ENCODE assay signal across 16 cellular contexts in genomic region chr1:149883598-149884247, GRCh38. TPM values are rescaled to one million over a fixed set of nuclear protein-coding genes. Genes with fewer than 3 reads are reported as not detected.
A peak's percentile ranks its signal among the peaks of the same experiment; 100 is the strongest.
DNase-seq lines count a peak whose midpoint lies in the region; ATAC-seq, FAIRE-seq and TF ChIP-seq lines count a peak whose summit lies in the region.
"Had no signal": no experiment of that assay in that cellular context is flagged by ENCODE, and none has a peak within 500 bp of the region (broad histone marks: within the 10 kb centered on the region; RNA-seq: fewer than 3 reads in every experiment).

No MANE protein-coding gene starts in this region.

- TF ChIP-seq CTCF in SK-N-SH (IDR thresholded peaks at IDR 0.05): no peak
- TF ChIP-seq CTCF in GM12865 (IDR thresholded peaks at IDR 0.05; ENCODE audit: insufficient read depth, low read depth, low read length, missing control alignments): no peak
- no peak for TF ChIP-seq CTCF in neural cell (IDR thresholded peaks at IDR 0.05; ENCODE audit: poor library complexity, severe bottlenecking)

- peak overlapping the region; percentile 73 to 88; a peak in 2 of 4 replicates for H3K4me3 ChIP-seq in SK-N-SH (ENCODE audit: low read depth in 2 of 2, low read length in 1 of 2)
- H3K4me3 ChIP-seq in GM12865 (ENCODE audit: low read depth, low read length): peak overlapping the region; percentile 65
- no peak overlapping the region for H3K4me3 ChIP-seq in SK-N-MC
- peak overlapping the region; percentile 82 for H3K4me3 ChIP-seq in neural cell (ENCODE audit: low read length)
- no peak overlapping the region for H3K4me3 ChIP-seq in small intestine (ENCODE audit: low read depth in 1 of 2, low read length in 2 of 2)

- H3K27me3 ChIP-seq in SK-N-SH (ENCODE audit: insufficient read depth) (no peaks in the 10 kb centered on the region), neural cell (ENCODE audit: insufficient read depth, low read depth, low read length) (no peaks in the 10 kb centered on the region), small intestine (ENCODE audit: control insufficient read depth in 2 of 2, insufficient read depth in 2 of 2, low read length in 2 of 2) (no peaks in the 10 kb centered on the region)

- POLR2A ChIA-PET in SK-N-SH (lab: Yijun Ruan, JAX): no interaction called here

- H3K9me3 ChIP-seq in SK-N-SH: no peaks in the 10 kb centered on the region
- no peaks in the 10 kb centered on the region for H3K9me3 ChIP-seq in SK-N-MC (ENCODE audit: low read depth, low read length)
- H3K9me3 ChIP-seq in neural cell (ENCODE audit: low read length): no peaks in the 10 kb centered on the region
- H3K9me3 ChIP-seq in small intestine (ENCODE audit: control insufficient read depth, low read depth): no peaks in the 10 kb centered on the region

- no peaks in the 10 kb centered on the region for H3K9me2 ChIP-seq in SK-N-SH
- no peaks in the 10 kb centered on the region for H3K9me2 ChIP-seq in neural cell (ENCODE audit: insufficient read depth, low read length)

- peak overlapping the region; percentile 97 to 98; a peak in 3 of 4 replicates for H3K27ac ChIP-seq in SK-N-SH (ENCODE audit: low read depth in 2 of 2, low read length in 1 of 2)
- H3K27ac ChIP-seq in SK-N-MC: peak overlapping the region; percentile 95; the same call in 1 of the 2 replicates
- peak overlapping the region; percentile 97 for H3K27ac ChIP-seq in neural cell (ENCODE audit: low read length)
- no peak overlapping the region for H3K27ac ChIP-seq in small intestine (ENCODE audit: low read depth in 1 of 2, low read length in 1 of 2)
- no peak overlapping the region for H3K27ac ChIP-seq in caudate nucleus (ENCODE audit: low read depth, low read length)

- no peak for TF ChIP-seq EP300 in SK-N-SH (IDR thresholded peaks at IDR 0.05; ENCODE audit: borderline replicate concordance in 1 of 2, low read depth in 1 of 2, low read length in 1 of 2)
- TF ChIP-seq EP300 in neural cell (conservative IDR thresholded peaks at IDR 0.05; ENCODE audit: poor library complexity, severe bottlenecking): no peak

- CTCF ChIA-PET in SK-N-SH (lab: Yijun Ruan, JAX): interaction anchor here (0.7 kb wide), 1 partner anchor 124 kb away, joined by 3 read pairs; no protein-coding TSS in a partner anchor

- H3K4me1 ChIP-seq in SK-N-SH (ENCODE audit: control insufficient read depth in 1 of 2, insufficient read depth in 2 of 2, low read depth in 1 of 2, low read length in 1 of 2) (peaks cover 8 to 19% of the 10 kb centered on the region in 2 experiments; a peak in 3 of 4 replicates), small intestine (ENCODE audit: control insufficient read depth in 2 of 2, insufficient read depth in 1 of 2, low read depth in 1 of 2, low read length in 1 of 2) (peaks cover 0 to 5% of the 10 kb centered on the region in 2 donors)

- FAIRE-seq in small intestine (lab: Jason Lieb, UNC): no peak
- FAIRE-seq: D721Med, endothelial cell of umbilical vein had no signal

- H3K9ac ChIP-seq in SK-N-SH (peak overlapping the region; percentile 95; the same call in 1 of the 2 replicates), SK-N-MC (ENCODE audit: insufficient read length) (peak overlapping the region; percentile 97), neural cell (ENCODE audit: low read length) (peak overlapping the region; percentile 88)

- ATAC-seq in SK-N-SH treated with all-trans-retinoic acid at 6 μM for 48 hours: no peak
- no peak for ATAC-seq in GM19351 (IDR thresholded peaks at IDR 0.05; ENCODE audit: unreplicated experiment)
- ATAC-seq: left colon, natural killer cell had no signal

- peaks cover 20% of the 10 kb centered on the region; the same call in 1 of the 2 replicates for H4K20me1 ChIP-seq in SK-N-SH (ENCODE audit: insufficient read depth)
- no peaks in the 10 kb centered on the region for H4K20me1 ChIP-seq in neural cell (ENCODE audit: insufficient read depth)

- DNase-seq in SK-N-SH (no peak), GM12865 (ENCODE audit: low read depth) (no peak), SK-N-MC (ENCODE audit: low read depth, low spot score) (no peak), small intestine (no peak), caudate nucleus (lab: John Stamatoyannopoulos, UW) (no peak)
- DNase-seq: activated effector memory CD4-positive, alpha-beta T cell treated with anti-CD3 and anti-CD28 coated beads, Interleukin-2, amount 50 U/mL, for 16 hours; glutamatergic neuron; left colon; natural killer cell; substantia nigra had no signal

- 80% methylated on average over 3 of the region's 3 CpGs for WGBS in SK-N-SH (ENCODE audit: low lambda C conversion rate)
- WGBS in small intestine, 3 donors: 75 to 86% (median 78%) methylated on average over 3 of the region's 3 CpGs

- H2AFZ ChIP-seq in SK-N-SH (ENCODE audit: low read depth) (no peak overlapping the region), neural cell (ENCODE audit: low read depth, low read length) (no peak overlapping the region)

- H3K4me2 ChIP-seq in SK-N-SH (peak overlapping the region; percentile 72), neural cell (ENCODE audit: low read length) (peak overlapping the region; percentile 99)

- H3K36me3 ChIP-seq in SK-N-SH (replicated peaks in 1 of 2; ENCODE audit: control insufficient read depth in 1 of 2, insufficient read depth in 2 of 2, low read length in 1 of 2) (no peaks in the 10 kb centered on the region), SK-N-MC (ENCODE audit: insufficient read depth, low read length) (no peaks in the 10 kb centered on the region), neural cell (ENCODE audit: insufficient read depth, low read length) (no peaks in the 10 kb centered on the region), small intestine (ENCODE audit: control insufficient read depth in 2 of 2, insufficient read depth in 2 of 2, low read length in 2 of 2) (no peaks in the 10 kb centered on the region)

- H3K79me2 ChIP-seq in SK-N-SH (ENCODE audit: insufficient read depth) (peaks cover 30% of the 10 kb centered on the region), neural cell (replicated peaks; ENCODE audit: insufficient read depth, low read length) (peaks cover 50% of the 10 kb centered on the region)

- TF ChIP-seq RAD21 in SK-N-SH (IDR thresholded peaks at IDR 0.05; ENCODE audit: low read length) (no peak), neural cell (conservative IDR thresholded peaks at IDR 0.05) (no peak)

- H3F3A ChIP-seq in SK-N-SH (replicated peaks; ENCODE audit: insufficient read depth) (peaks cover 39% of the 10 kb centered on the region), neural cell (ENCODE audit: insufficient read depth, low read length, poor library complexity, severe bottlenecking) (peaks cover 7% of the 10 kb centered on the region)

TF ChIP-seq in SK-N-SH treated with all-trans-retinoic acid at 6 μM for 48 hours, 23 proteins besides CTCF, POLR2A, EP300 and RAD21 (continues in another document):
- TF ChIP-seq ISL1 (CRISPR knock-in tag; IDR thresholded peaks at IDR 0.05) (no peak), OSR1 (CRISPR knock-in tag; IDR thresholded peaks at IDR 0.05) (no peak), CREB5 (CRISPR knock-in tag; IDR thresholded peaks at IDR 0.05; ENCODE audit: low read depth) (no peak)

TF ChIP-seq in neural cell, 6 proteins besides CTCF, POLR2A, EP300 and RAD21 (continues in another document):
- TF ChIP-seq MXI1 (conservative IDR thresholded peaks at IDR 0.05; ENCODE audit: poor library complexity, severe bottlenecking) (no peak), TAF1 (IDR thresholded peaks at IDR 0.05; ENCODE audit: low read depth) (no peak), EZH2 (IDR thresholded peaks at IDR 0.05; ENCODE audit: borderline replicate concordance, insufficient read depth, low read length, poor library complexity, severe bottlenecking) (no peak), POLR2AphosphoS5 (IDR thresholded peaks at IDR 0.05) (no peak), SMC3 (conservative IDR thresholded peaks at IDR 0.05; ENCODE audit: poor library complexity) (no peak)

RNA-seq across cellular contexts. Expression of gene BOLA1, which starts 15.6 kb away (rescaled TPM):
- polyA plus RNA-seq in SK-N-SH (2012; rRNA removed): 19.9 and 24.6 TPM in 2 replicates
- polyA plus RNA-seq in SK-N-SH (2012; cell fraction: cytosol; rRNA removed): 15.0 and 19.3 TPM in 2 replicates
- polyA plus RNA-seq in SK-N-SH (2012; cell fraction: nucleus; rRNA removed): 25.0 and 36.1 TPM in 2 replicates
- polyA plus RNA-seq in neural cell: 19.6 and 26.3 TPM in 2 replicates
- polyA minus RNA-seq in neural cell: 8.6 and 9.0 TPM in 2 replicates
- polyA plus RNA-seq in small intestine: 10 to 100 TPM; 24.7 to 49.4 (median 31.3) TPM

RNA-seq across cellular contexts. Expression of gene SV2A, which starts 33.9 kb away (rescaled TPM):
- polyA plus RNA-seq in SK-N-SH (2012; rRNA removed): 22.7 and 27.6 TPM in 2 replicates
- 13.9 and 19.5 TPM in 2 replicates for polyA plus RNA-seq in SK-N-SH (2012; cell fraction: cytosol; rRNA removed)
- polyA plus RNA-seq in SK-N-SH (2012; cell fraction: nucleus; rRNA removed): 30.3 and 31.6 TPM in 2 replicates
- polyA plus RNA-seq in neural cell: 78.1 and 95.3 TPM in 2 replicates
- polyA minus RNA-seq in neural cell: 174 and 183 TPM in 2 replicates
- polyA plus RNA-seq in small intestine: 1 to 10 TPM in 1 of 3 donors, under 1 TPM in 1, not detected in 1; 0.54 to 3.9 TPM

RNA-seq across cellular contexts. Expression of gene SF3B4, which starts 43.9 kb away (rescaled TPM):
- polyA plus RNA-seq in SK-N-SH (2012; rRNA removed) (42.4 and 54.3 TPM in 2 replicates), neural cell (7.8 and 14.1 TPM in 2 replicates), small intestine (10 to 100 TPM; 34.3 to 50.8 (median 34.9) TPM)
- polyA plus RNA-seq in SK-N-SH (2012; cell fraction: cytosol; rRNA removed): 42.6 and 50.4 TPM in 2 replicates
- 28.0 and 48.4 TPM in 2 replicates for polyA plus RNA-seq in SK-N-SH (2012; cell fraction: nucleus; rRNA removed)
- polyA minus RNA-seq in neural cell: 10.7 and 15.3 TPM in 2 replicates

RNA-seq across cellular contexts. Expression of gene MTMR11, which starts 53.0 kb away (rescaled TPM):
- polyA plus RNA-seq in SK-N-SH (2012; rRNA removed): 9.4 and 12.4 TPM in 2 replicates
- polyA plus RNA-seq in SK-N-SH (2012; cell fraction: cytosol; rRNA removed): 3.8 and 5.1 TPM in 2 replicates
- polyA plus RNA-seq in SK-N-SH (2012; cell fraction: nucleus; rRNA removed): 43.1 and 63.4 TPM in 2 replicates
- 0.58 and 1.6 TPM in 2 replicates for polyA plus RNA-seq in neural cell
- 0.46 and 0.49 TPM in 2 replicates for polyA minus RNA-seq in neural cell
- polyA plus RNA-seq in small intestine: 100 to 1,000 TPM in 1 of 3 donors, 10 to 100 TPM in 2; 32.5 to 138 (median 94.3) TPM
- polyA plus RNA-seq: IgD-negative memory B cell had no signal

Comparison
In these comparisons a context has a peak if more than half of its experiments do, and no peak if none do; other contexts are left out.
1. H3K27ac ChIP-seq: peak in SK-N-SH (2 of 2), SK-N-MC (single experiment) and neural cell (single experiment); none in small intestine (0 of 2) and caudate nucleus (single experiment).
2. H3K4me3 ChIP-seq: peak in SK-N-SH (2 of 2), GM12865 (single experiment) and neural cell (single experiment); none in SK-N-MC (single experiment) and small intestine (0 of 2).
3. Peak in every context shown above with its lines, with median percentiles within 50 percentile points of each other: H3K9ac ChIP-seq.